8 cellular contexts compared by ENCODE assay signal in genomic region chr1:153610334-153611023, GRCh38. TPM values are rescaled to one million over a fixed set of nuclear protein-coding genes. Genes with fewer than 3 reads are reported as not detected.
DNase-seq lines count a peak whose midpoint lies in the region; ATAC-seq and TF ChIP-seq lines count a peak whose summit lies in the region.
"Had no signal": no experiment of that assay in that cellular context is flagged by ENCODE, and none has a peak within 500 bp of the region (broad histone marks: within the 10 kb centered on the region; RNA-seq: fewer than 3 reads in every experiment).

No MANE protein-coding gene starts in this region.

- H3K27me3 Mint-ChIP-seq in progenitor cell of endocrine pancreas: no peaks in the 10 kb centered on the region

- H3K4me3 Mint-ChIP-seq in progenitor cell of endocrine pancreas (ENCODE audit: low read depth): no peak overlapping the region

- peak; percentile 32 for DNase-seq in SKM-1 treated with dmso at 0.1 percent for 144 hours (lab: John Stamatoyannopoulos, UW; ENCODE audit: unreplicated experiment)
- DNase-seq in SKM-1 (lab: John Stamatoyannopoulos, UW; ENCODE audit: unreplicated experiment): no peak
- no peak for DNase-seq in transverse colon
- no peak for DNase-seq in progenitor cell of endocrine pancreas (ENCODE audit: low spot score, unreplicated experiment)
- no peak for DNase-seq in SIG-M5 (lab: John Stamatoyannopoulos, UW)

- WGBS in gastroesophageal sphincter (ENCODE audit: low coverage in 1 of 2), 2 donors: 63% methylated on average over 1 of the region's 10 CpGs; no CpG with 5 or more reads in 1 of the 2 donors
- WGBS in transverse colon (ENCODE audit: low coverage in 1 of 2), 2 donors: 20 to 67% methylated on average over 1 to 10 of the region's 10 CpGs

- intact Hi-C loops in transverse colon (cut with DNase I; ENCODE audit: low total_unique reads): loop anchor here (5.0 kb wide), 1 partner anchor 33 kb away; no protein-coding TSS in a partner anchor

- no peak for ATAC-seq in gastroesophageal sphincter
- ATAC-seq: pancreas had no signal

- TF ChIP-seq EP300 in gastroesophageal sphincter (IDR thresholded peaks at IDR 0.05): no peak
- TF ChIP-seq EP300 in transverse colon (IDR thresholded peaks at IDR 0.05; ENCODE audit: low read depth): no peak

- TF ChIP-seq POLR2A in gastroesophageal sphincter (IDR thresholded peaks at IDR 0.05) (no peak), transverse colon (IDR thresholded peaks at IDR 0.05) (no peak)

- TF ChIP-seq CTCF in gastroesophageal sphincter (IDR thresholded peaks at IDR 0.05) (no peak), transverse colon (IDR thresholded peaks at IDR 0.05) (no peak), progenitor cell of endocrine pancreas (IDR thresholded peaks at IDR 0.05; ENCODE audit: unreplicated experiment) (no peak)

- H3K36me3 ChIP-seq in gastroesophageal sphincter (peaks cover 0 to 27% of the 10 kb centered on the region in 2 donors), transverse colon (peaks cover 0 to 11% (median 3%) of the 10 kb centered on the region in 4 donors)

- H3K27ac Mint-ChIP-seq in progenitor cell of endocrine pancreas: no peak overlapping the region

- peaks cover 5% of the 10 kb centered on the region for H3K36me3 Mint-ChIP-seq in progenitor cell of endocrine pancreas (ENCODE audit: insufficient read depth)

- in situ Hi-C loops in transverse colon (cut with MboI; ENCODE audit: low pct_ligation_motif_present in 1 of 4, low pct_unique_long_range_greater_than_20kb in 1 of 4, low sequenced_read_pairs in 3 of 4): no loop called here

- H3K4me3 ChIP-seq in gastroesophageal sphincter (peak overlapping the region in 1 of 2 donors; percentile 70), transverse colon (peak overlapping the region in 1 of 4 donors; percentile 57)
- H3K4me3 ChIP-seq: pancreas, SK-N-MC had no signal

- H3K27me3 ChIP-seq in gastroesophageal sphincter: no peaks in the 10 kb centered on the region
- no peaks in the 10 kb centered on the region for H3K27me3 ChIP-seq in transverse colon
- H3K27me3 ChIP-seq: pancreas had no signal

- no peaks in the 10 kb centered on the region for H3K9me3 Mint-ChIP-seq in progenitor cell of endocrine pancreas (ENCODE audit: low read depth)

- peaks cover 40% of the 10 kb centered on the region for H3K4me1 Mint-ChIP-seq in progenitor cell of endocrine pancreas (ENCODE audit: low read depth)

- H3K9me3 ChIP-seq in gastroesophageal sphincter (no peaks in the 10 kb centered on the region), transverse colon (no peaks in the 10 kb centered on the region)
- H3K9me3 ChIP-seq: pancreas had no signal

- peaks cover 0 to 60% (median 28%) of the 10 kb centered on the region in 3 donors for H3K4me1 ChIP-seq in gastroesophageal sphincter
- H3K4me1 ChIP-seq in transverse colon: peaks cover 29 to 69% (median 47%) of the 10 kb centered on the region in 4 donors
- H3K4me1 ChIP-seq: pancreas had no signal

- peak overlapping the region in 3 of 4 donors; percentile 86 to 90 (median 86) for H3K27ac ChIP-seq in gastroesophageal sphincter
- H3K27ac ChIP-seq in transverse colon: peak overlapping the region; percentile 89 to 97 (median 92)
- H3K27ac ChIP-seq: SK-N-MC had no signal

RNA-seq across cellular contexts. Expression of gene S100A16, which starts 2.5 kb away (rescaled TPM):
- total RNA-seq in gastroesophageal sphincter: 100 to 1,000 TPM in 1 of 4 donors, 10 to 100 TPM in 3; 49.7 to 121 (median 71.5) TPM
- 100 to 1,000 TPM; 181 to 223 (median 196) TPM for total RNA-seq in transverse colon
- total RNA-seq in progenitor cell of endocrine pancreas: 46.8 and 50.2 TPM in 2 replicates

RNA-seq across cellular contexts. Expression of gene S100A14, which starts 5.6 kb away (rescaled TPM):
- 10 to 100 TPM in 1 of 4 donors, 1 to 10 TPM in 2, under 1 TPM in 1; 0.85 to 82.1 (median 5.0) TPM for total RNA-seq in gastroesophageal sphincter
- 100 to 1,000 TPM; 134 to 514 (median 437) TPM for total RNA-seq in transverse colon
- total RNA-seq in progenitor cell of endocrine pancreas: 1.4 and 2.8 TPM in 2 replicates

RNA-seq across cellular contexts. Expression of gene S100A13, which starts 16.8 kb away (rescaled TPM):
- total RNA-seq in gastroesophageal sphincter (100 to 1,000 TPM in 1 of 4 donors, 10 to 100 TPM in 3; 56.1 to 133 (median 76.3) TPM), transverse colon (10 to 100 TPM; 33.8 to 67.8 (median 45.5) TPM), progenitor cell of endocrine pancreas (63.6 and 67.5 TPM in 2 replicates)

RNA-seq across cellular contexts. Expression of gene S100A1, which starts 17.8 kb away (rescaled TPM):
- 1 to 10 TPM; 2.4 to 8.3 (median 2.8) TPM for total RNA-seq in gastroesophageal sphincter
- total RNA-seq in transverse colon: 1 to 10 TPM in 2 of 4 donors, not detected in 2; 3.7 to 4.4 TPM
- total RNA-seq in progenitor cell of endocrine pancreas: 0.80 TPM in 1 of 2 replicates, not detected in the other

RNA-seq across cellular contexts. Expression of gene CHTOP, which starts 23.4 kb away (rescaled TPM):
- 10 to 100 TPM; 33.7 to 57.0 (median 42.2) TPM for total RNA-seq in gastroesophageal sphincter
- total RNA-seq in transverse colon: 10 to 100 TPM; 35.2 to 86.1 (median 65.2) TPM
- total RNA-seq in progenitor cell of endocrine pancreas: 128 and 129 TPM in 2 replicates
